ENCODE assay signal across 13 cellular contexts in genomic region chr1:172874950-172875349, GRCh38.
DNase-seq lines count a peak whose midpoint lies in the region; ATAC-seq lines count a peak whose summit lies in the region.
"Had no signal": no experiment of that assay in that cellular context is flagged by ENCODE, and none has a peak within 500 bp of the region (broad histone marks: within the 10 kb centered on the region; RNA-seq: fewer than 3 reads in every experiment).

No MANE protein-coding gene starts in this region.

- peaks cover 0 to 4% of the 10 kb centered on the region in 2 donors for H3K9me3 Mint-ChIP-seq in activated T-cell treated with anti-CD3 and anti-CD28 coated beads, Interleukin-2, amount 50 U/mL, for 72 hours
- no peaks in the 10 kb centered on the region for H3K9me3 Mint-ChIP-seq in activated T-helper 17 cell treated with anti-CD3 and anti-CD28 coated beads, Interleukin-2, amount 50 U/mL, for 72 hours
- peaks cover 0 to 2% of the 10 kb centered on the region in 2 donors for H3K9me3 Mint-ChIP-seq in stimulated activated naive B cell treated with anti-CD40 and anti-IgM and Interleukin-4, amounts not matched to agents 10 μg/mL and 1 μg/mL and 100 μg/mL, for 72 hours

- no peak overlapping the region for H3K4me3 Mint-ChIP-seq in activated T-cell treated with anti-CD3 and anti-CD28 coated beads, Interleukin-2, amount 50 U/mL, for 72 hours
- no peak overlapping the region for H3K4me3 Mint-ChIP-seq in activated T-helper 17 cell treated with anti-CD3 and anti-CD28 coated beads, Interleukin-2, amount 50 U/mL, for 72 hours
- no peak overlapping the region for H3K4me3 Mint-ChIP-seq in stimulated activated naive B cell treated with anti-CD40 and anti-IgM and Interleukin-4, amounts not matched to agents 10 μg/mL and 1 μg/mL and 100 μg/mL, for 72 hours

- H3K36me3 Mint-ChIP-seq in activated T-cell treated with anti-CD3 and anti-CD28 coated beads, Interleukin-2, amount 50 U/mL, for 72 hours (ENCODE audit: insufficient read depth in 2 of 2): peaks cover 3 to 8% of the 10 kb centered on the region in 2 donors
- no peaks in the 10 kb centered on the region for H3K36me3 Mint-ChIP-seq in activated T-helper 17 cell treated with anti-CD3 and anti-CD28 coated beads, Interleukin-2, amount 50 U/mL, for 72 hours (ENCODE audit: low read depth)
- H3K36me3 Mint-ChIP-seq in stimulated activated naive B cell treated with anti-CD40 and anti-IgM and Interleukin-4, amounts not matched to agents 10 μg/mL and 1 μg/mL and 100 μg/mL, for 72 hours: no peaks in the 10 kb centered on the region

- peak; percentile 21 to 43 for DNase-seq in activated T-cell treated with anti-CD3 and anti-CD28 coated beads, Interleukin-2, amount 50 U/mL, for 72 hours
- DNase-seq in activated T-cell treated with anti-CD3 and anti-CD28 coated beads, Interleukin-2, amount 50 U/mL, for 1 hour: no peak
- DNase-seq in stimulated activated naive B cell treated with anti-CD40 and anti-IgM and Interleukin-4, amounts not matched to agents 10 μg/mL and 1 μg/mL and 100 μg/mL, for 72 hours: no peak
- DNase-seq in NCI-H1694 (lab: John Stamatoyannopoulos, UW) (no peak), cortex of kidney (lab: John Stamatoyannopoulos, UW) (no peak), AG20443 (ENCODE audit: low spot score) (no peak)
- DNase-seq: activated CD4-positive, alpha-beta T cell treated with anti-CD3 and anti-CD28 coated beads, Interleukin-2, amount 50 U/mL, for 1 hour; DMS79 treated with DMSO at 0.1 percent for 48 hours; NCI-H2227 treated with DMSO at 0.1 percent for 48 hours; OCI-M1; ovary had no signal

- no peak overlapping the region for H3K27ac Mint-ChIP-seq in activated T-cell treated with anti-CD3 and anti-CD28 coated beads, Interleukin-2, amount 50 U/mL, for 72 hours
- no peak overlapping the region for H3K27ac Mint-ChIP-seq in activated T-helper 17 cell treated with anti-CD3 and anti-CD28 coated beads, Interleukin-2, amount 50 U/mL, for 72 hours
- no peak overlapping the region for H3K27ac Mint-ChIP-seq in stimulated activated naive B cell treated with anti-CD40 and anti-IgM and Interleukin-4, amounts not matched to agents 10 μg/mL and 1 μg/mL and 100 μg/mL, for 72 hours

- H3K4me1 Mint-ChIP-seq in activated T-cell treated with anti-CD3 and anti-CD28 coated beads, Interleukin-2, amount 50 U/mL, for 72 hours (ENCODE audit: low read depth): peaks cover 36% of the 10 kb centered on the region
- peaks cover 28% of the 10 kb centered on the region for H3K4me1 Mint-ChIP-seq in activated T-helper 17 cell treated with anti-CD3 and anti-CD28 coated beads, Interleukin-2, amount 50 U/mL, for 72 hours
- peaks cover 15 to 28% of the 10 kb centered on the region in 2 donors for H3K4me1 Mint-ChIP-seq in stimulated activated naive B cell treated with anti-CD40 and anti-IgM and Interleukin-4, amounts not matched to agents 10 μg/mL and 1 μg/mL and 100 μg/mL, for 72 hours

- peaks cover 60% of the 10 kb centered on the region for H3K27me3 Mint-ChIP-seq in activated T-cell treated with anti-CD3 and anti-CD28 coated beads, Interleukin-2, amount 50 U/mL, for 72 hours (ENCODE audit: low read depth)
- peaks cover 15% of the 10 kb centered on the region for H3K27me3 Mint-ChIP-seq in activated T-helper 17 cell treated with anti-CD3 and anti-CD28 coated beads, Interleukin-2, amount 50 U/mL, for 72 hours
- H3K27me3 Mint-ChIP-seq in stimulated activated naive B cell treated with anti-CD40 and anti-IgM and Interleukin-4, amounts not matched to agents 10 μg/mL and 1 μg/mL and 100 μg/mL, for 72 hours: no peaks in the 10 kb centered on the region

- peak; percentile 79 to 87 for ATAC-seq in activated T-cell treated with anti-CD3 and anti-CD28 coated beads, Interleukin-2, amount 50 U/mL, for 72 hours (replicated peaks in 1 of 2)
- peak; percentile 45 for ATAC-seq in HG02588 (IDR thresholded peaks at IDR 0.05; ENCODE audit: unreplicated experiment)
- ATAC-seq in activated T-helper 17 cell treated with anti-CD3 and anti-CD28 coated beads, Interleukin-2, amount 50 U/mL, for 72 hours (replicated peaks): peak; percentile 92
- ATAC-seq in stimulated activated naive B cell treated with anti-CD40 and anti-IgM and Interleukin-4, amounts not matched to agents 10 μg/mL and 1 μg/mL and 100 μg/mL, for 72 hours (replicated peaks): peak; percentile 78 to 87

Comparison
In these comparisons a context has a peak if more than half of its experiments do, and no peak if none do; other contexts are left out.
1. DNase-seq: peak in activated T-cell treated with anti-CD3 and anti-CD28 coated beads, Interleukin-2, amount 50 U/mL, for 72 hours (2 of 2); none in activated T-cell treated with anti-CD3 and anti-CD28 coated beads, Interleukin-2, amount 50 U/mL, for 1 hour (single experiment), stimulated activated naive B cell treated with anti-CD40 and anti-IgM and Interleukin-4, amounts not matched to agents 10 μg/mL and 1 μg/mL and 100 μg/mL, for 72 hours (single experiment), NCI-H1694 (single experiment), cortex of kidney (single experiment) and AG20443 (single experiment).
2. Peak in every context shown above with its lines, with median percentiles within 50 percentile points of each other: ATAC-seq.